In the genomic region with DNA sequence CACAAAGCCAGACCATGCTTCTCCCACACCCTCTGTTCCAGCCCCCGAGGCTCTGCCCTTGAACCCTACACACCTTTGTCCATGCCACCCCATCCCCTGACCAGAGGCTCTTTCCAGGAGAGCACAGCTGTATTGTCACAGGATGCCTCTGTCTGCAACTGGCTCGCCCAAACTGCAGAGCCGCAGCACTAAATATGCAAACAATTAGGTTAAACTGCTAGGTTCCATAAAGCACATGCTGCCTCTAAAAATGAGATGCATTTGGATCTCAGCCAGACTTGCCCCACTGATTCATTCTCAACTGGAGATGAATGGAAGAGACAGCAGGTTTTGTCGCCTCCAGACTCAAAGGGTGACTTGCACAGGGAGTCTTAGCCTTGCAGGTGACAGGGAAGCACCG, we compare ENCODE assay signal across 16 cellular contexts.
DNase-seq lines count a peak whose midpoint lies in the region; ATAC-seq, FAIRE-seq and TF ChIP-seq lines count a peak whose summit lies in the region.
"Had no signal": no experiment of that assay in that cellular context is flagged by ENCODE, and none has a peak within 500 bp of the region (broad histone marks: within the 10 kb centered on the region; RNA-seq: fewer than 3 reads in every experiment).

No MANE protein-coding gene starts in this region.

- intact Hi-C loops in OCI-LY7 (cut with micrococcal nuclease; ENCODE audit: unreplicated experiment), result no loop called here

- no peaks in the 10 kb centered on the region for H3K9me3 ChIP-seq in OCI-LY7 (ENCODE audit: low read length)
- H3K9me3 ChIP-seq: gastroesophageal sphincter, SJSA1, upper lobe of right lung had no signal

- no peaks in the 10 kb centered on the region for H3K27me3 Mint-ChIP-seq in activated T-cell treated with anti-CD3 and anti-CD28 coated beads, Interleukin-2, amount 50 U/mL, for 24 hours
- no peaks in the 10 kb centered on the region for H3K27me3 Mint-ChIP-seq in activated T-cell treated with anti-CD3 and anti-CD28 coated beads, Interleukin-2, amount 50 U/mL, for 72 hours (ENCODE audit: low read depth)
- H3K27me3 Mint-ChIP-seq: central memory CD8-positive, alpha-beta T cell had no signal

- no peaks in the 10 kb centered on the region for H3K9me3 Mint-ChIP-seq in activated T-cell treated with anti-CD3 and anti-CD28 coated beads, Interleukin-2, amount 50 U/mL, for 24 hours
- H3K9me3 Mint-ChIP-seq in activated T-cell treated with anti-CD3 and anti-CD28 coated beads, Interleukin-2, amount 50 U/mL, for 72 hours, result no peaks in the 10 kb centered on the region
- H3K9me3 Mint-ChIP-seq in stimulated activated effector memory CD8-positive, alpha-beta T cell treated with anti-CD3 and anti-CD28 coated beads, Interleukin-12 subunit alpha, Interleukin-12 subunit beta, amount 100 ng/mL, for 72 hours, result no peaks in the 10 kb centered on the region
- H3K9me3 Mint-ChIP-seq: central memory CD8-positive, alpha-beta T cell had no signal

- ATAC-seq in activated T-cell treated with anti-CD3 and anti-CD28 coated beads, Interleukin-2, amount 50 U/mL, for 72 hours (replicated peaks in 1 of 2), result no peak
- ATAC-seq in HG02588 (IDR thresholded peaks at IDR 0.05; ENCODE audit: unreplicated experiment) (peak; percentile 64), GM19395 (IDR thresholded peaks at IDR 0.05; ENCODE audit: unreplicated experiment) (no peak)
- no peak for ATAC-seq in stimulated activated effector memory CD8-positive, alpha-beta T cell treated with anti-CD3 and anti-CD28 coated beads, Interleukin-12 subunit alpha, Interleukin-12 subunit beta, amount 100 ng/mL, for 72 hours
- ATAC-seq: gastroesophageal sphincter, sciatic nerve had no signal

- H3K36me3 ChIP-seq in OCI-LY7 (ENCODE audit: insufficient read depth, low read length), result peaks cover 97% of the 10 kb centered on the region
- H3K36me3 ChIP-seq: SJSA1 had no signal

- BruUV-seq in OCI-LY7 (replicated peaks; lab: Mats Ljungman, UMichigan), result no TSS peak

- peaks cover 99% of the 10 kb centered on the region for H3K36me3 Mint-ChIP-seq in activated T-cell treated with anti-CD3 and anti-CD28 coated beads, Interleukin-2, amount 50 U/mL, for 24 hours (ENCODE audit: low read depth)
- H3K36me3 Mint-ChIP-seq in activated T-cell treated with anti-CD3 and anti-CD28 coated beads, Interleukin-2, amount 50 U/mL, for 72 hours (ENCODE audit: insufficient read depth in 2 of 2), result peaks cover 3 to 24% of the 10 kb centered on the region in 2 donors
- peaks cover 100% of the 10 kb centered on the region for H3K36me3 Mint-ChIP-seq in stimulated activated effector memory CD8-positive, alpha-beta T cell treated with anti-CD3 and anti-CD28 coated beads, Interleukin-12 subunit alpha, Interleukin-12 subunit beta, amount 100 ng/mL, for 72 hours

- no peak for TF ChIP-seq CTCF in OCI-LY7 (conservative IDR thresholded peaks at IDR 0.05; ENCODE audit: low read length)

- H3K4me3 ChIP-seq in OCI-LY7 (ENCODE audit: low read depth, low read length, poor library complexity, severe bottlenecking), result peak overlapping the region; percentile 13
- H3K4me3 ChIP-seq: gastroesophageal sphincter, SJSA1, upper lobe of right lung had no signal

- POLR2A ChIA-PET in OCI-LY7 (lab: Charles Lee), result no interaction called here

- H4K20me1 ChIP-seq in OCI-LY7 (ENCODE audit: insufficient read depth, low read length), result peaks cover 9% of the 10 kb centered on the region; the same call in 1 of the 2 replicates

- peak overlapping the region; percentile 58 for H3K27ac Mint-ChIP-seq in activated T-cell treated with anti-CD3 and anti-CD28 coated beads, Interleukin-2, amount 50 U/mL, for 24 hours
- no peak overlapping the region for H3K27ac Mint-ChIP-seq in activated T-cell treated with anti-CD3 and anti-CD28 coated beads, Interleukin-2, amount 50 U/mL, for 72 hours
- peak overlapping the region; percentile 77 for H3K27ac Mint-ChIP-seq in stimulated activated effector memory CD8-positive, alpha-beta T cell treated with anti-CD3 and anti-CD28 coated beads, Interleukin-12 subunit alpha, Interleukin-12 subunit beta, amount 100 ng/mL, for 72 hours

- no peaks in the 10 kb centered on the region; the same call in 1 of the 2 replicates for H3K79me2 ChIP-seq in OCI-LY7 (ENCODE audit: insufficient read depth, low read depth, low read length)

- no peak for DNase-seq in activated T-cell treated with anti-CD3 and anti-CD28 coated beads, Interleukin-2, amount 50 U/mL, for 24 hours
- DNase-seq in activated T-cell treated with anti-CD3 and anti-CD28 coated beads, Interleukin-2, amount 50 U/mL, for 72 hours, result no peak
- peak; percentile 48 for DNase-seq in OCI-LY7 (ENCODE audit: low spot score)
- DNase-seq in stimulated activated effector memory CD8-positive, alpha-beta T cell treated with anti-CD3 and anti-CD28 coated beads, Interleukin-12 subunit alpha, Interleukin-12 subunit beta, amount 100 ng/mL, for 72 hours (ENCODE audit: low spot score in 2 of 2), result no peak
- DNase-seq in activated CD4-positive, alpha-beta T cell treated with anti-CD3 and anti-CD28 coated beads, Interleukin-2, amount 50 U/mL, for 1 hour, result no peak
- no peak for DNase-seq in urothelium cell line (ENCODE audit: low spot score)
- DNase-seq: GF-D8; stimulated activated CD4-positive, alpha-beta T cell treated with anti-CD3 and anti-CD28 coated beads, Interleukin-4, amount 100 ng/mL, for 1 hour; upper lobe of right lung had no signal

- no peak overlapping the region for H3K4me3 Mint-ChIP-seq in activated T-cell treated with anti-CD3 and anti-CD28 coated beads, Interleukin-2, amount 50 U/mL, for 24 hours
- H3K4me3 Mint-ChIP-seq in activated T-cell treated with anti-CD3 and anti-CD28 coated beads, Interleukin-2, amount 50 U/mL, for 72 hours, result no peak overlapping the region
- no peak overlapping the region for H3K4me3 Mint-ChIP-seq in stimulated activated effector memory CD8-positive, alpha-beta T cell treated with anti-CD3 and anti-CD28 coated beads, Interleukin-12 subunit alpha, Interleukin-12 subunit beta, amount 100 ng/mL, for 72 hours
- H3K4me3 Mint-ChIP-seq: central memory CD8-positive, alpha-beta T cell had no signal

- peak overlapping the region; percentile 49 for H3K27ac ChIP-seq in OCI-LY7 (ENCODE audit: low read depth, low read length, poor library complexity, severe bottlenecking)
- H3K27ac ChIP-seq: gastroesophageal sphincter, SJSA1, upper lobe of right lung had no signal

- H3K4me2 ChIP-seq in OCI-LY7 (ENCODE audit: low read length), result peak overlapping the region; percentile 50

- FAIRE-seq in urothelium cell line (lab: Jason Lieb, UNC), result no peak
- FAIRE-seq: HTR-8/SVneo had no signal

- H3K4me1 ChIP-seq in OCI-LY7 (ENCODE audit: insufficient read depth, low read length, poor library complexity, severe bottlenecking), result peaks cover 56% of the 10 kb centered on the region
- H3K4me1 ChIP-seq: gastroesophageal sphincter, SJSA1, upper lobe of right lung had no signal

- H3K4me1 Mint-ChIP-seq in activated T-cell treated with anti-CD3 and anti-CD28 coated beads, Interleukin-2, amount 50 U/mL, for 24 hours (ENCODE audit: low read depth), result no peaks in the 10 kb centered on the region
- no peaks in the 10 kb centered on the region for H3K4me1 Mint-ChIP-seq in activated T-cell treated with anti-CD3 and anti-CD28 coated beads, Interleukin-2, amount 50 U/mL, for 72 hours (ENCODE audit: low read depth)
- no peaks in the 10 kb centered on the region for H3K4me1 Mint-ChIP-seq in stimulated activated effector memory CD8-positive, alpha-beta T cell treated with anti-CD3 and anti-CD28 coated beads, Interleukin-12 subunit alpha, Interleukin-12 subunit beta, amount 100 ng/mL, for 72 hours
- H3K4me1 Mint-ChIP-seq: central memory CD8-positive, alpha-beta T cell had no signal

- no peaks in the 10 kb centered on the region for H3K9me2 ChIP-seq in OCI-LY7 (ENCODE audit: insufficient read depth, low read length)

- CTCF ChIA-PET in OCI-LY7 (lab: Charles Lee; ENCODE audit: unreplicated experiment), result no interaction called here

- H2AFZ ChIP-seq in OCI-LY7 (ENCODE audit: low read length), result no peak overlapping the region
